In genomic region chr12:75628916-75629315, GRCh38 we compare ENCODE assay signal across 14 cellular contexts.
"Had no signal": no experiment of that assay in that cellular context is flagged by ENCODE, and none has a peak within 500 bp of the region (broad histone marks: within the 10 kb centered on the region; RNA-seq: fewer than 3 reads in every experiment).

No MANE protein-coding gene starts in this region.

- H3K4me3 Mint-ChIP-seq: activated CD4-positive, alpha-beta memory T cell treated with anti-CD3 and anti-CD28 coated beads for 36 hours; activated naive CD8-positive, alpha-beta T cell treated with anti-CD3 and anti-CD28 coated beads, Interleukin-2, amount 10 ng/mL, durations not matched to agents 7 days and 5 days; activated T-cell treated with anti-CD3 and anti-CD28 coated beads, Interleukin-2, amount 50 U/mL, for 72 hours; natural killer cell treated with Interleukin-12 subunit alpha and Interleukin-12 subunit beta and Interleukin-15 and Interleukin-18, amount 100 ng/mL, for 72 hours; stimulated activated effector memory CD8-positive, alpha-beta T cell treated with anti-CD3 and anti-CD28 coated beads, Interleukin-12 subunit alpha, Interleukin-12 subunit beta, amount 100 ng/mL, for 72 hours had no signal

- H3K9me3 ChIP-seq: esophagus squamous epithelium, tibial artery, uterus had no signal

- H3K27me3 Mint-ChIP-seq: activated CD4-positive, alpha-beta memory T cell treated with anti-CD3 and anti-CD28 coated beads for 36 hours had no signal

- H3K27me3 ChIP-seq: esophagus squamous epithelium, foreskin keratinocyte, tibial artery, uterus had no signal

- H3K9me3 Mint-ChIP-seq: activated CD4-positive, alpha-beta memory T cell treated with anti-CD3 and anti-CD28 coated beads for 36 hours; natural killer cell treated with Interleukin-12 subunit alpha and Interleukin-12 subunit beta and Interleukin-15 and Interleukin-18, amount 100 ng/mL, for 72 hours; stimulated activated effector memory CD8-positive, alpha-beta T cell treated with anti-CD3 and anti-CD28 coated beads, Interleukin-12 subunit alpha, Interleukin-12 subunit beta, amount 100 ng/mL, for 72 hours had no signal

- H3K36me3 Mint-ChIP-seq: activated CD4-positive, alpha-beta memory T cell treated with anti-CD3 and anti-CD28 coated beads for 36 hours; activated naive CD8-positive, alpha-beta T cell treated with anti-CD3 and anti-CD28 coated beads, Interleukin-2, amount 10 ng/mL, durations not matched to agents 7 days and 5 days; natural killer cell treated with Interleukin-12 subunit alpha and Interleukin-12 subunit beta and Interleukin-15 and Interleukin-18, amount 100 ng/mL, for 72 hours; stimulated activated effector memory CD8-positive, alpha-beta T cell treated with anti-CD3 and anti-CD28 coated beads, Interleukin-12 subunit alpha, Interleukin-12 subunit beta, amount 100 ng/mL, for 72 hours had no signal

- H3K27ac ChIP-seq: esophagus squamous epithelium, foreskin keratinocyte, skin epidermis, tibial artery, uterus had no signal

- ATAC-seq: activated T-cell treated with anti-CD3 and anti-CD28 coated beads, Interleukin-2, amount 50 U/mL, for 72 hours; foreskin keratinocyte; left lobe of liver; natural killer cell treated with Interleukin-12 subunit alpha and Interleukin-12 subunit beta and Interleukin-15 and Interleukin-18, amount 100 ng/mL, for 72 hours; stimulated activated effector memory CD8-positive, alpha-beta T cell treated with anti-CD3 and anti-CD28 coated beads, Interleukin-12 subunit alpha, Interleukin-12 subunit beta, amount 100 ng/mL, for 72 hours had no signal

- H3K4me1 Mint-ChIP-seq: activated naive CD8-positive, alpha-beta T cell treated with anti-CD3 and anti-CD28 coated beads, Interleukin-2, amount 10 ng/mL, durations not matched to agents 7 days and 5 days; stimulated activated effector memory CD8-positive, alpha-beta T cell treated with anti-CD3 and anti-CD28 coated beads, Interleukin-12 subunit alpha, Interleukin-12 subunit beta, amount 100 ng/mL, for 72 hours had no signal

- H3K4me1 ChIP-seq: uterus had no signal

- H3K27ac Mint-ChIP-seq: activated CD4-positive, alpha-beta memory T cell treated with anti-CD3 and anti-CD28 coated beads for 36 hours; activated naive CD8-positive, alpha-beta T cell treated with anti-CD3 and anti-CD28 coated beads, Interleukin-2, amount 10 ng/mL, durations not matched to agents 7 days and 5 days; activated T-cell treated with anti-CD3 and anti-CD28 coated beads, Interleukin-2, amount 50 U/mL, for 72 hours; natural killer cell treated with Interleukin-12 subunit alpha and Interleukin-12 subunit beta and Interleukin-15 and Interleukin-18, amount 100 ng/mL, for 72 hours; stimulated activated effector memory CD8-positive, alpha-beta T cell treated with anti-CD3 and anti-CD28 coated beads, Interleukin-12 subunit alpha, Interleukin-12 subunit beta, amount 100 ng/mL, for 72 hours had no signal

- H3K4me3 ChIP-seq: esophagus squamous epithelium, skin epidermis, tibial artery, uterus had no signal

- DNase-seq: activated CD4-positive, alpha-beta memory T cell treated with anti-CD3 and anti-CD28 coated beads for 36 hours; activated CD4-positive, alpha-beta T cell treated with anti-CD3 and anti-CD28 coated beads for 1 hour; activated naive CD8-positive, alpha-beta T cell treated with anti-CD3 and anti-CD28 coated beads, Interleukin-2, amount 10 ng/mL, durations not matched to agents 7 days and 5 days; activated T-cell treated with anti-CD3 and anti-CD28 coated beads, Interleukin-2, amount 50 U/mL, for 72 hours; aorta; esophagus squamous epithelium; foreskin keratinocyte; T-helper 9 cell; tibial artery; uterus had no signal

- H3K36me3 ChIP-seq: esophagus squamous epithelium, tibial artery, uterus had no signal
